ENCODE assay signal across 15 cellular contexts in genomic region chr22:33270596-33270995, GRCh38.
"Had no signal": no experiment of that assay in that cellular context is flagged by ENCODE, and none has a peak within 500 bp of the region (broad histone marks: within the 10 kb centered on the region; RNA-seq: fewer than 3 reads in every experiment).

No MANE protein-coding gene starts in this region.

- H3K36me3 Mint-ChIP-seq: stimulated activated effector memory CD8-positive, alpha-beta T cell treated with anti-CD3 and anti-CD28 coated beads, Interleukin-12 subunit alpha, Interleukin-12 subunit beta, amount 100 ng/mL, for 72 hours had no signal

- H3K36me3 ChIP-seq: pancreas, WERI-Rb-1 had no signal

- H3K4me1 Mint-ChIP-seq: stimulated activated effector memory CD8-positive, alpha-beta T cell treated with anti-CD3 and anti-CD28 coated beads, Interleukin-12 subunit alpha, Interleukin-12 subunit beta, amount 100 ng/mL, for 72 hours had no signal

- H3K4me3 Mint-ChIP-seq: activated naive CD8-positive, alpha-beta T cell treated with anti-CD3 and anti-CD28 coated beads, Interleukin-2, amount 50 U/mL, for 24 hours; neural crest cell; stimulated activated effector memory CD8-positive, alpha-beta T cell treated with anti-CD3 and anti-CD28 coated beads, Interleukin-12 subunit alpha, Interleukin-12 subunit beta, amount 100 ng/mL, for 72 hours had no signal

- H3K27ac Mint-ChIP-seq: activated naive CD8-positive, alpha-beta T cell treated with anti-CD3 and anti-CD28 coated beads, Interleukin-2, amount 50 U/mL, for 24 hours; stimulated activated effector memory CD8-positive, alpha-beta T cell treated with anti-CD3 and anti-CD28 coated beads, Interleukin-12 subunit alpha, Interleukin-12 subunit beta, amount 100 ng/mL, for 72 hours had no signal

- FAIRE-seq: pancreas, small intestine had no signal

- H3K27me3 ChIP-seq: ascending aorta, foreskin keratinocyte, heart left ventricle, pancreas, tibial nerve had no signal

- H3K9me3 ChIP-seq: ascending aorta, heart left ventricle, pancreas, tibial nerve had no signal

- H3K27me3 Mint-ChIP-seq: activated naive CD8-positive, alpha-beta T cell treated with anti-CD3 and anti-CD28 coated beads, Interleukin-2, amount 50 U/mL, for 24 hours had no signal

- H3K4me1 ChIP-seq: foreskin keratinocyte had no signal

- DNase-seq: activated CD4-positive, alpha-beta T cell treated with anti-CD3 and anti-CD28 coated beads for 48 hours; activated naive CD4-positive, alpha-beta T cell treated with Interleukin-2 at 50 U/mL for 16 hours; activated naive CD8-positive, alpha-beta T cell treated with anti-CD3 and anti-CD28 coated beads, Interleukin-2, amount 50 U/mL, for 24 hours; foreskin keratinocyte; heart left ventricle; left colon; mammary epithelial cell; pancreas; small intestine; T-helper 1 cell; WERI-Rb-1 had no signal

- H3K4me3 ChIP-seq: ascending aorta, heart left ventricle, pancreas, tibial nerve had no signal

- H3K9me3 Mint-ChIP-seq: activated naive CD8-positive, alpha-beta T cell treated with anti-CD3 and anti-CD28 coated beads, Interleukin-2, amount 50 U/mL, for 24 hours; neural crest cell; stimulated activated effector memory CD8-positive, alpha-beta T cell treated with anti-CD3 and anti-CD28 coated beads, Interleukin-12 subunit alpha, Interleukin-12 subunit beta, amount 100 ng/mL, for 72 hours had no signal

- ATAC-seq: activated naive CD8-positive, alpha-beta T cell treated with anti-CD3 and anti-CD28 coated beads, Interleukin-2, amount 50 U/mL, for 24 hours; foreskin keratinocyte; left colon; stimulated activated effector memory CD8-positive, alpha-beta T cell treated with anti-CD3 and anti-CD28 coated beads, Interleukin-12 subunit alpha, Interleukin-12 subunit beta, amount 100 ng/mL, for 72 hours had no signal

- H3K27ac ChIP-seq: foreskin keratinocyte, heart left ventricle, pancreas, WERI-Rb-1 had no signal
